ENCODE assay signal across 1 cellular context in genomic region chr18:49857708-49858107, GRCh38.
A peak's percentile ranks its signal among the peaks of the same experiment; 100 is the strongest.
TF ChIP-seq lines count a peak whose summit lies in the region.

No MANE protein-coding gene starts in this region.

TF ChIP-seq in HepG2, 621 proteins besides CTCF, POLR2A, EP300 and RAD21:
- TF ChIP-seq ZFY (CRISPR knock-in tag; IDR thresholded peaks at IDR 0.05), result no peak
- peak; percentile 41 for TF ChIP-seq STAG1 (CRISPR knock-in tag; IDR thresholded peaks at IDR 0.05)
TF ChIP-seq in HepG2: peak in this region for 1.
